Comparison of ENCODE assay signal across 1 cellular context in the genomic region with DNA sequence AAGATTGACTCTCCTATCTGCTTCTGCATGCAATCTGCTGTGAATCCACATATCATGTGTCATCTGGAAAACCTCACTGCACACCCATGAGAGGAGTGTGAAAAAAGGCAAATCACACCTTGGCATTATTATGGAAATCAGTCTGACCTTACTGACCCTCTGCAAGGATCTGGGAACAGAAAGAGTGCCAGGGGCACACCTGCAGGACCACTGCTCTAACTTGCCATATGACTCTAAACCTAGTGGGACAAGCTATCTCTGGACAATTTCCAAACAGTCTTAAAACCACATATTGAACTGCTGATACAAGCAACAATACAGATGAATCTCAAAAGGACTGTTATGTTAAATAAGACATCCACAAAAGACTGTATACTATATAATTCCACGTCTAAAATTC.
TF ChIP-seq lines count a peak whose summit lies in the region.

No MANE protein-coding gene starts in this region.

TF ChIP-seq in GM23338, 12 proteins besides CTCF, POLR2A, EP300 and RAD21 (continued from another document):
- TF ChIP-seq, protein P1, sequence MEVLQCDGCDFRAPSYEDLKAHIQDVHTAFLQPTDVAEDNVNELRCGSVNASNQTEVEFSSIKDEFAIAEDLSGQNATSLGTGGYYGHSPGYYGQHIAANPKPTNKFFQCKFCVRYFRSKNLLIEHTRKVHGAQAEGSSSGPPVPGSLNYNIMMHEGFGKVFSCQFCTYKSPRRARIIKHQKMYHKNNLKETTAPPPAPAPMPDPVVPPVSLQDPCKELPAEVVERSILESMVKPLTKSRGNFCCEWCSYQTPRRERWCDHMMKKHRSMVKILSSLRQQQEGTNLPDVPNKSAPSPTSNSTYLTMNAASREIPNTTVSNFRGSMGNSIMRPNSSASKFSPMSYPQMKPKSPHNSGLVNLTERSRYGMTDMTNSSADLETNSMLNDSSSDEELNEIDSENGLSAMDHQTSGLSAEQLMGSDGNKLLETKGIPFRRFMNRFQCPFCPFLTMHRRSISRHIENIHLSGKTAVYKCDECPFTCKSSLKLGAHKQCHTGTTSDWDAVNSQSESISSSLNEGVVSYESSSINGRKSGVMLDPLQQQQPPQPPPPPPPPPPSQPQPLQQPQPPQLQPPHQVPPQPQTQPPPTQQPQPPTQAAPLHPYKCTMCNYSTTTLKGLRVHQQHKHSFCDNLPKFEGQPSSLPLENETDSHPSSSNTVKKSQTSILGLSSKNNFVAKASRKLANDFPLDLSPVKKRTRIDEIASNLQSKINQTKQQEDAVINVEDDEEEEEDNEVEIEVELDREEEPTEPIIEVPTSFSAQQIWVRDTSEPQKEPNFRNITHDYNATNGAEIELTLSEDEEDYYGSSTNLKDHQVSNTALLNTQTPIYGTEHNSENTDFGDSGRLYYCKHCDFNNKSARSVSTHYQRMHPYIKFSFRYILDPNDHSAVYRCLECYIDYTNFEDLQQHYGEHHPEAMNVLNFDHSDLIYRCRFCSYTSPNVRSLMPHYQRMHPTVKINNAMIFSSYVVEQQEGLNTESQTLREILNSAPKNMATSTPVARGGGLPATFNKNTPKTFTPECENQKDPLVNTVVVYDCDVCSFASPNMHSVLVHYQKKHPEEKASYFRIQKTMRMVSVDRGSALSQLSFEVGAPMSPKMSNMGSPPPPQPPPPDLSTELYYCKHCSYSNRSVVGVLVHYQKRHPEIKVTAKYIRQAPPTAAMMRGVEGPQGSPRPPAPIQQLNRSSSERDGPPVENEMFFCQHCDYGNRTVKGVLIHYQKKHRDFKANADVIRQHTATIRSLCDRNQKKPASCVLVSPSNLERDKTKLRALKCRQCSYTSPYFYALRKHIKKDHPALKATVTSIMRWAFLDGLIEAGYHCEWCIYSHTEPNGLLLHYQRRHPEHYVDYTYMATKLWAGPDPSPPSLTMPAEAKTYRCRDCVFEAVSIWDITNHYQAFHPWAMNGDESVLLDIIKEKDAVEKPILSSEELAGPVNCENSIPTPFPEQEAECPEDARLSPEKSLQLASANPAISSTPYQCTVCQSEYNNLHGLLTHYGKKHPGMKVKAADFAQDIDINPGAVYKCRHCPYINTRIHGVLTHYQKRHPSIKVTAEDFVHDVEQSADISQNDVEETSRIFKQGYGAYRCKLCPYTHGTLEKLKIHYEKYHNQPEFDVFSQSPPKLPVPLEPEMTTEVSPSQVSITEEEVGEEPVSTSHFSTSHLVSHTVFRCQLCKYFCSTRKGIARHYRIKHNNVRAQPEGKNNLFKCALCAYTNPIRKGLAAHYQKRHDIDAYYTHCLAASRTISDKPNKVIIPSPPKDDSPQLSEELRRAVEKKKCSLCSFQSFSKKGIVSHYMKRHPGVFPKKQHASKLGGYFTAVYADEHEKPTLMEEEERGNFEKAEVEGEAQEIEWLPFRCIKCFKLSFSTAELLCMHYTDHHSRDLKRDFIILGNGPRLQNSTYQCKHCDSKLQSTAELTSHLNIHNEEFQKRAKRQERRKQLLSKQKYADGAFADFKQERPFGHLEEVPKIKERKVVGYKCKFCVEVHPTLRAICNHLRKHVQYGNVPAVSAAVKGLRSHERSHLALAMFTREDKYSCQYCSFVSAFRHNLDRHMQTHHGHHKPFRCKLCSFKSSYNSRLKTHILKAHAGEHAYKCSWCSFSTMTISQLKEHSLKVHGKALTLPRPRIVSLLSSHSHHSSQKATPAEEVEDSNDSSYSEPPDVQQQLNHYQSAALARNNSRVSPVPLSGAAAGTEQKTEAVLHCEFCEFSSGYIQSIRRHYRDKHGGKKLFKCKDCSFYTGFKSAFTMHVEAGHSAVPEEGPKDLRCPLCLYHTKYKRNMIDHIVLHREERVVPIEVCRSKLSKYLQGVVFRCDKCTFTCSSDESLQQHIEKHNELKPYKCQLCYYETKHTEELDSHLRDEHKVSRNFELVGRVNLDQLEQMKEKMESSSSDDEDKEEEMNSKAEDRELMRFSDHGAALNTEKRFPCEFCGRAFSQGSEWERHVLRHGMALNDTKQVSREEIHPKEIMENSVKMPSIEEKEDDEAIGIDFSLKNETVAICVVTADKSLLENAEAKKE (CRISPR knock-in tag; IDR thresholded peaks at IDR 0.05), result no peak
- no peak for TF ChIP-seq JUNB (IDR thresholded peaks at IDR 0.05; ENCODE audit: unreplicated experiment)
- no peak for TF ChIP-seq CREB1 (CRISPR knock-in tag; IDR thresholded peaks at IDR 0.05; ENCODE audit: low read depth)
- no peak for TF ChIP-seq ZNF114 (CRISPR knock-in tag; IDR thresholded peaks at IDR 0.05)
- no peak for TF ChIP-seq EZH2phosphoT487 (IDR thresholded peaks at IDR 0.05; ENCODE audit: unreplicated experiment)
- TF ChIP-seq, protein P2, sequence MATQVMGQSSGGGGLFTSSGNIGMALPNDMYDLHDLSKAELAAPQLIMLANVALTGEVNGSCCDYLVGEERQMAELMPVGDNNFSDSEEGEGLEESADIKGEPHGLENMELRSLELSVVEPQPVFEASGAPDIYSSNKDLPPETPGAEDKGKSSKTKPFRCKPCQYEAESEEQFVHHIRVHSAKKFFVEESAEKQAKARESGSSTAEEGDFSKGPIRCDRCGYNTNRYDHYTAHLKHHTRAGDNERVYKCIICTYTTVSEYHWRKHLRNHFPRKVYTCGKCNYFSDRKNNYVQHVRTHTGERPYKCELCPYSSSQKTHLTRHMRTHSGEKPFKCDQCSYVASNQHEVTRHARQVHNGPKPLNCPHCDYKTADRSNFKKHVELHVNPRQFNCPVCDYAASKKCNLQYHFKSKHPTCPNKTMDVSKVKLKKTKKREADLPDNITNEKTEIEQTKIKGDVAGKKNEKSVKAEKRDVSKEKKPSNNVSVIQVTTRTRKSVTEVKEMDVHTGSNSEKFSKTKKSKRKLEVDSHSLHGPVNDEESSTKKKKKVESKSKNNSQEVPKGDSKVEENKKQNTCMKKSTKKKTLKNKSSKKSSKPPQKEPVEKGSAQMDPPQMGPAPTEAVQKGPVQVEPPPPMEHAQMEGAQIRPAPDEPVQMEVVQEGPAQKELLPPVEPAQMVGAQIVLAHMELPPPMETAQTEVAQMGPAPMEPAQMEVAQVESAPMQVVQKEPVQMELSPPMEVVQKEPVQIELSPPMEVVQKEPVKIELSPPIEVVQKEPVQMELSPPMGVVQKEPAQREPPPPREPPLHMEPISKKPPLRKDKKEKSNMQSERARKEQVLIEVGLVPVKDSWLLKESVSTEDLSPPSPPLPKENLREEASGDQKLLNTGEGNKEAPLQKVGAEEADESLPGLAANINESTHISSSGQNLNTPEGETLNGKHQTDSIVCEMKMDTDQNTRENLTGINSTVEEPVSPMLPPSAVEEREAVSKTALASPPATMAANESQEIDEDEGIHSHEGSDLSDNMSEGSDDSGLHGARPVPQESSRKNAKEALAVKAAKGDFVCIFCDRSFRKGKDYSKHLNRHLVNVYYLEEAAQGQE (IDR thresholded peaks at IDR 0.05; ENCODE audit: unreplicated experiment), result no peak
- TF ChIP-seq EZH2 (IDR thresholded peaks at IDR 0.05; ENCODE audit: low read depth, unreplicated experiment), result no peak
- TF ChIP-seq, protein P3, sequence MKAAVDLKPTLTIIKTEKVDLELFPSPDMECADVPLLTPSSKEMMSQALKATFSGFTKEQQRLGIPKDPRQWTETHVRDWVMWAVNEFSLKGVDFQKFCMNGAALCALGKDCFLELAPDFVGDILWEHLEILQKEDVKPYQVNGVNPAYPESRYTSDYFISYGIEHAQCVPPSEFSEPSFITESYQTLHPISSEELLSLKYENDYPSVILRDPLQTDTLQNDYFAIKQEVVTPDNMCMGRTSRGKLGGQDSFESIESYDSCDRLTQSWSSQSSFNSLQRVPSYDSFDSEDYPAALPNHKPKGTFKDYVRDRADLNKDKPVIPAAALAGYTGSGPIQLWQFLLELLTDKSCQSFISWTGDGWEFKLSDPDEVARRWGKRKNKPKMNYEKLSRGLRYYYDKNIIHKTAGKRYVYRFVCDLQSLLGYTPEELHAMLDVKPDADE (IDR thresholded peaks at IDR 0.05), result no peak
